ENCODE assay signal across 26 cellular contexts in genomic region chr1:45854724-45855123, GRCh38. TPM values are rescaled to one million over a fixed set of nuclear protein-coding genes. Genes with fewer than 3 reads are reported as not detected.
DNase-seq lines count a peak whose midpoint lies in the region; ATAC-seq and TF ChIP-seq lines count a peak whose summit lies in the region.
"Had no signal": no experiment of that assay in that cellular context is flagged by ENCODE, and none has a peak within 500 bp of the region (broad histone marks: within the 10 kb centered on the region; RNA-seq: fewer than 3 reads in every experiment).

No MANE protein-coding gene starts in this region.

- H3K27ac Mint-ChIP-seq in T-helper 17 cell: peak overlapping the region; percentile 3
- H3K27ac Mint-ChIP-seq: activated CD4-positive, alpha-beta memory T cell treated with anti-CD3 and anti-CD28 coated beads for 36 hours; activated T-helper 1 cell treated with anti-CD3 and anti-CD28 coated beads, Interleukin-12 subunit alpha, Interleukin-12 subunit beta, Interleukin-2, Interleukin-4 antibody, amounts not matched to agents 30 ng/mL and 10 ng/mL and 1 ng/mL, durations not matched to agents 14 hours and 24 hours and 36 hours; B cell; neural progenitor cell; stimulated activated memory B cell treated with anti-CD40 and anti-IgM and Interleukin-4, amounts not matched to agents 10 μg/mL and 1 μg/mL and 100 μg/mL, for 72 hours had no signal

- no peaks in the 10 kb centered on the region for H3K27me3 ChIP-seq in mesenchymal stem cell (ENCODE audit: control insufficient read depth in 1 of 2, insufficient read depth in 1 of 2, low read length in 2 of 2)
- H3K27me3 ChIP-seq: neural progenitor cell, upper lobe of right lung had no signal

- WGBS in mesenchymal stem cell: 86% methylated on average over 1 of the region's 1 CpG

- no peak overlapping the region for H3K4ac ChIP-seq in mesenchymal stem cell (ENCODE audit: low read depth in 1 of 2, low read length in 2 of 2)

- no peaks in the 10 kb centered on the region for H3K27me3 Mint-ChIP-seq in T-helper 17 cell
- H3K27me3 Mint-ChIP-seq: activated CD4-positive, alpha-beta memory T cell treated with anti-CD3 and anti-CD28 coated beads for 36 hours; B cell; stimulated activated memory B cell treated with anti-CD40 and anti-IgM and Interleukin-4, amounts not matched to agents 10 μg/mL and 1 μg/mL and 100 μg/mL, for 72 hours had no signal

- no peak overlapping the region for H2BK5ac ChIP-seq in mesenchymal stem cell (ENCODE audit: low read depth, low read length, poor library complexity, severe bottlenecking)

- TF ChIP-seq CTCF in LNCaP clone FGC (IDR thresholded peaks at IDR 0.05; ENCODE audit: control insufficient read depth, extremely low read depth, insufficient read depth): no peak; the same call in 1 of the 2 replicates

- peaks cover 12% of the 10 kb centered on the region for H3K79me1 ChIP-seq in mesenchymal stem cell (replicated peaks; ENCODE audit: low read length, poor library complexity, severe bottlenecking)

- H2AK5ac ChIP-seq in mesenchymal stem cell (ENCODE audit: low read length, severe bottlenecking): no peak overlapping the region

- H3K36me3 ChIP-seq in mesenchymal stem cell (ENCODE audit: control insufficient read depth in 1 of 2, insufficient read depth in 2 of 2, low read depth in 1 of 2, low read length in 2 of 2): no peaks in the 10 kb centered on the region
- H3K36me3 ChIP-seq: neural progenitor cell, upper lobe of right lung had no signal

- no peak overlapping the region for H2AFZ ChIP-seq in mesenchymal stem cell (ENCODE audit: low read depth, low read length)
- H2AFZ ChIP-seq: neural progenitor cell had no signal

- peak; percentile 59 for DNase-seq in NCI-H748 (lab: John Stamatoyannopoulos, UW; ENCODE audit: unreplicated experiment)
- no peak for DNase-seq in NCI-H748 treated with DMSO at 0.1 percent for 48 hours (lab: John Stamatoyannopoulos, UW)
- peak; percentile 31 for DNase-seq in LNCaP clone FGC (ENCODE audit: low read depth)
- DNase-seq in T-helper 17 cell: no peak
- DNase-seq in mesenchymal stem cell: no peak
- no peak for DNase-seq in retina
- DNase-seq: activated CD4-positive, alpha-beta memory T cell treated with anti-CD3 and anti-CD28 coated beads for 36 hours; activated CD8-positive, alpha-beta memory T cell treated with anti-CD3 and anti-CD28 coated beads, Interleukin-2, amount 50 U/mL, for 4 hours; activated naive CD4-positive, alpha-beta T cell treated with anti-CD3 and anti-CD28 coated beads, Interleukin-2, amount 50 U/mL, for 16 hours; amygdala; DND-41; effector CD4-positive, alpha-beta T cell; NCI-H1105 treated with DMSO at 0.1 percent for 48 hours; NCI-H2081; stimulated activated CD4-positive, alpha-beta T cell treated with anti-CD3 and anti-CD28 coated beads, Interleukin-12 subunit alpha, Interleukin-12 subunit beta, amount 100 ng/mL, for 4 hours; stimulated activated CD4-positive, alpha-beta T cell treated with anti-CD3 and anti-CD28 coated beads, Interleukin-4, amount 100 ng/mL, for 24 hours; T-helper 1 cell; upper lobe of right lung had no signal

- peak overlapping the region; percentile 28 for H2BK15ac ChIP-seq in mesenchymal stem cell (ENCODE audit: low read depth, poor library complexity, severe bottlenecking)

- no peak for ATAC-seq in T-helper 17 cell
- no peak for ATAC-seq in HG03460 (IDR thresholded peaks at IDR 0.05; ENCODE audit: unreplicated experiment)
- no peak for ATAC-seq in HG03108 (IDR thresholded peaks at IDR 0.05; ENCODE audit: unreplicated experiment)
- ATAC-seq: activated CD4-positive, CD25-positive, alpha-beta regulatory T cell treated with anti-CD3 and anti-CD28 coated beads, Interleukin-2, amount 50 U/mL, for 24 hours; sciatic nerve; stimulated activated memory B cell treated with anti-CD40 and anti-IgM and Interleukin-4, amounts not matched to agents 10 μg/mL and 1 μg/mL and 100 μg/mL, for 72 hours; upper lobe of right lung had no signal

- H3K14ac ChIP-seq in mesenchymal stem cell (ENCODE audit: low read length in 2 of 2): no peak overlapping the region

- H3K23ac ChIP-seq in mesenchymal stem cell (ENCODE audit: low read length in 2 of 2): no peak overlapping the region

- H3K4me3 ChIP-seq in LNCaP clone FGC (ENCODE audit: low read depth, low read length) (no peak overlapping the region), mesenchymal stem cell (ENCODE audit: insufficient read depth in 1 of 2, low read depth in 1 of 2, low read length in 2 of 2) (no peak overlapping the region)
- H3K4me3 ChIP-seq: neural progenitor cell, upper lobe of right lung had no signal

- no peak overlapping the region for H3K27ac ChIP-seq in mesenchymal stem cell (ENCODE audit: low read length, poor library complexity, severe bottlenecking)
- H3K27ac ChIP-seq: neural progenitor cell, upper lobe of right lung had no signal

- no peak overlapping the region for H2BK12ac ChIP-seq in mesenchymal stem cell (ENCODE audit: low read length in 2 of 2)

- H3K9ac ChIP-seq in mesenchymal stem cell (ENCODE audit: low read length): no peak overlapping the region
- H3K9ac ChIP-seq: neural progenitor cell had no signal

- peaks cover 2% of the 10 kb centered on the region for H3K4me1 Mint-ChIP-seq in T-helper 17 cell
- H3K4me1 Mint-ChIP-seq: B cell; neural progenitor cell; stimulated activated memory B cell treated with anti-CD40 and anti-IgM and Interleukin-4, amounts not matched to agents 10 μg/mL and 1 μg/mL and 100 μg/mL, for 72 hours had no signal

- H3K4me2 ChIP-seq in mesenchymal stem cell (ENCODE audit: low read length, poor library complexity, severe bottlenecking): no peak overlapping the region
- H3K4me2 ChIP-seq: neural progenitor cell had no signal

- H3K9me3 ChIP-seq in T-helper 17 cell (ENCODE audit: control insufficient read depth, low read length, poor library complexity, severe bottlenecking) (no peaks in the 10 kb centered on the region), mesenchymal stem cell (ENCODE audit: control insufficient read depth, low read length) (peaks cover 4% of the 10 kb centered on the region)

- H3K4me3 Mint-ChIP-seq in T-helper 17 cell: no peak overlapping the region
- H3K4me3 Mint-ChIP-seq: activated CD4-positive, alpha-beta memory T cell treated with anti-CD3 and anti-CD28 coated beads for 36 hours; activated T-helper 1 cell treated with anti-CD3 and anti-CD28 coated beads, Interleukin-12 subunit alpha, Interleukin-12 subunit beta, Interleukin-2, Interleukin-4 antibody, amounts not matched to agents 30 ng/mL and 10 ng/mL and 1 ng/mL, durations not matched to agents 14 hours and 24 hours and 36 hours; B cell; neural progenitor cell; stimulated activated memory B cell treated with anti-CD40 and anti-IgM and Interleukin-4, amounts not matched to agents 10 μg/mL and 1 μg/mL and 100 μg/mL, for 72 hours had no signal

- H4K91ac ChIP-seq in mesenchymal stem cell (ENCODE audit: low read length): no peak overlapping the region

- H4K8ac ChIP-seq in mesenchymal stem cell (ENCODE audit: low read length): peak overlapping the region; percentile 13

- peaks cover 2% of the 10 kb centered on the region for H3K36me3 Mint-ChIP-seq in T-helper 17 cell (ENCODE audit: low read depth)

- H3K18ac ChIP-seq in mesenchymal stem cell (ENCODE audit: low read depth in 1 of 2, low read length in 2 of 2): no peak overlapping the region

- no peaks in the 10 kb centered on the region for H3K4me1 ChIP-seq in mesenchymal stem cell (ENCODE audit: control insufficient read depth, insufficient read depth, low read depth, low read length)
- H3K4me1 ChIP-seq: neural progenitor cell, upper lobe of right lung had no signal

- no peak overlapping the region for H2BK120ac ChIP-seq in mesenchymal stem cell (ENCODE audit: low read depth, low read length)

RNA-seq across cellular contexts. Expression of gene MAST2, which starts 51.3 kb away (rescaled TPM):
- total RNA-seq in T-helper 17 cell: 10 to 100 TPM; 10.0 to 13.7 TPM
- 16.4 TPM for polyA plus RNA-seq in mesenchymal stem cell (2013, experiment 1 of 2)
- 14.9 TPM for polyA plus RNA-seq in mesenchymal stem cell (2013, experiment 2 of 2)

Comparison
In these comparisons a context has a peak if more than half of its experiments do, and no peak if none do; other contexts are left out.
1. DNase-seq: peak in NCI-H748 (single experiment) and LNCaP clone FGC (single experiment); none in NCI-H748 treated with DMSO at 0.1 percent for 48 hours (single experiment), T-helper 17 cell (0 of 3), mesenchymal stem cell (single experiment) and retina (single experiment).